20 cellular contexts compared by ENCODE assay signal in genomic region chr3:188352196-188352927, GRCh38.
DNase-seq lines count a peak whose midpoint lies in the region; ATAC-seq and TF ChIP-seq lines count a peak whose summit lies in the region.
"Had no signal": no experiment of that assay in that cellular context is flagged by ENCODE, and none has a peak within 500 bp of the region (broad histone marks: within the 10 kb centered on the region; RNA-seq: fewer than 3 reads in every experiment).

No MANE protein-coding gene starts in this region.

- no peaks in the 10 kb centered on the region for H3K9me3 ChIP-seq in DND-41 (ENCODE audit: insufficient read depth, low read length, severe bottlenecking)
- no peaks in the 10 kb centered on the region for H3K9me3 ChIP-seq in muscle layer of colon (ENCODE audit: low read length)
- H3K9me3 ChIP-seq in sigmoid colon, result no peaks in the 10 kb centered on the region
- H3K9me3 ChIP-seq: A549 had no signal

- 0 out of 3 replicates have a peak, but pooled peaks have one; percentile 9 for ATAC-seq in DND-41 (ENCODE audit: insufficient read depth, low read depth)
- peak; percentile 20 for ATAC-seq in esophagus mucosa
- no peak for ATAC-seq in activated naive CD4-positive, alpha-beta T cell treated with anti-CD3 and anti-CD28 coated beads, Interleukin-2, amount 50 U/mL, for 72 hours
- ATAC-seq in GM21717 (IDR thresholded peaks at IDR 0.05; ENCODE audit: unreplicated experiment), result no peak
- ATAC-seq: A549, GM12878, Panc1 had no signal

- no peaks in the 10 kb centered on the region for H3K27me3 ChIP-seq in DND-41 (ENCODE audit: insufficient read depth, low read length, poor library complexity)
- H3K27me3 ChIP-seq in muscle layer of colon (ENCODE audit: control insufficient read depth in 1 of 2, insufficient read depth in 2 of 2, low read length in 2 of 2), result no peaks in the 10 kb centered on the region
- no peaks in the 10 kb centered on the region for H3K27me3 ChIP-seq in sigmoid colon

- TF ChIP-seq CTCF in DND-41 (IDR thresholded peaks at IDR 0.05; ENCODE audit: borderline replicate concordance, extremely low read depth, low read length, poor library complexity, severe bottlenecking) (no peak), sigmoid colon (IDR thresholded peaks at IDR 0.05) (no peak)

- DNase-seq in DND-41, result no peak
- DNase-seq in sigmoid colon, result no peak
- no peak for DNase-seq in NCI-H1417 (lab: John Stamatoyannopoulos, UW)
- DNase-seq in activated naive CD4-positive, alpha-beta T cell treated with anti-CD3 and anti-CD28 coated beads, Interleukin-2, amount 50 U/mL, for 72 hours (ENCODE audit: low spot score in 2 of 2), result no peak
- no peak for DNase-seq in NCI-H524 treated with DMSO at 0.1 percent for 48 hours (lab: John Stamatoyannopoulos, UW)
- DNase-seq: C1 segment of cervical spinal cord, DMS79 treated with DMSO at 0.1 percent for 48 hours, GOT3, Karpas-422, NCI-H1105, NCI-H1694 treated with DMSO at 0.1 percent for 48 hours, NCI-H2107, NCI-H2227 treated with DMSO at 0.1 percent for 48 hours, NCI-H524 had no signal

- H3K27ac ChIP-seq in DND-41 (ENCODE audit: low read length), result no peak overlapping the region
- peak overlapping the region; percentile 32 for H3K27ac ChIP-seq in muscle layer of colon (ENCODE audit: low read depth, low read length)
- H3K27ac ChIP-seq in sigmoid colon, result peak overlapping the region; percentile 6 to 65 (median 34)
- H3K27ac ChIP-seq: A549 had no signal

- no peak overlapping the region for H3K4me3 ChIP-seq in DND-41 (ENCODE audit: low read depth in 1 of 2, low read length in 2 of 2)
- H3K4me3 ChIP-seq in muscle layer of colon (ENCODE audit: low read depth in 1 of 2, low read length in 2 of 2), result no peak overlapping the region
- H3K4me3 ChIP-seq in sigmoid colon, result no peak overlapping the region
- H3K4me3 ChIP-seq: A549, GM12878 had no signal

- no peak overlapping the region for H3K4me2 ChIP-seq in DND-41 (ENCODE audit: insufficient read depth, low read length)
- H3K4me2 ChIP-seq: A549 had no signal

- no peak for TF ChIP-seq POLR2A in sigmoid colon (IDR thresholded peaks at IDR 0.05)

- no peaks in the 10 kb centered on the region for H3K9me3 Mint-ChIP-seq in activated naive CD4-positive, alpha-beta T cell treated with anti-CD3 and anti-CD28 coated beads, Interleukin-2, amount 50 U/mL, for 72 hours

- peaks cover 1% of the 10 kb centered on the region; the same call in 1 of the 2 replicates for H3K4me1 ChIP-seq in DND-41 (ENCODE audit: insufficient read depth, low read length)
- peaks cover 51% of the 10 kb centered on the region for H3K4me1 ChIP-seq in muscle layer of colon (ENCODE audit: insufficient read depth, low read length)
- H3K4me1 ChIP-seq in sigmoid colon, result peaks cover 0 to 66% (median 60%) of the 10 kb centered on the region in 4 donors

- H3K36me3 ChIP-seq in DND-41 (ENCODE audit: insufficient read depth, low read length) (no peaks in the 10 kb centered on the region), muscle layer of colon (ENCODE audit: insufficient read depth, low read length) (no peaks in the 10 kb centered on the region), sigmoid colon (no peaks in the 10 kb centered on the region)

- H2AFZ ChIP-seq in DND-41 (ENCODE audit: low read depth, low read length), result no peak overlapping the region

- H3K9ac ChIP-seq in DND-41 (ENCODE audit: low read depth, low read length) (no peak overlapping the region), muscle layer of colon (ENCODE audit: low read length) (no peak overlapping the region)

- TF ChIP-seq EP300 in sigmoid colon (IDR thresholded peaks at IDR 0.05), result no peak

- WGBS in sigmoid colon, 2 donors, result 88 to 90% methylated on average over 18 of the region's 18 CpGs

- H3K27ac Mint-ChIP-seq in activated naive CD4-positive, alpha-beta T cell treated with anti-CD3 and anti-CD28 coated beads, Interleukin-2, amount 50 U/mL, for 72 hours, result no peak overlapping the region

- no peaks in the 10 kb centered on the region for H3K79me2 ChIP-seq in DND-41 (ENCODE audit: insufficient read depth, low read length)

- H4K20me1 ChIP-seq in DND-41 (ENCODE audit: insufficient read depth, low read length), result no peaks in the 10 kb centered on the region

- intact Hi-C loops in sigmoid colon (cut with DNase I), result no loop called here

- peaks cover 5 to 6% of the 10 kb centered on the region in 2 donors for H3K36me3 Mint-ChIP-seq in activated naive CD4-positive, alpha-beta T cell treated with anti-CD3 and anti-CD28 coated beads, Interleukin-2, amount 50 U/mL, for 72 hours

Comparison
In these comparisons a context has a peak if more than half of its experiments do, and no peak if none do; other contexts are left out.
1. ATAC-seq: peak in DND-41 (single experiment) and esophagus mucosa (single experiment); none in activated naive CD4-positive, alpha-beta T cell treated with anti-CD3 and anti-CD28 coated beads, Interleukin-2, amount 50 U/mL, for 72 hours (0 of 2) and GM21717 (single experiment).